15 cellular contexts compared by ENCODE assay signal in genomic region chrX:9525511-9526248, GRCh38.
DNase-seq lines count a peak whose midpoint lies in the region; ATAC-seq and TF ChIP-seq lines count a peak whose summit lies in the region.
"Had no signal": no experiment of that assay in that cellular context is flagged by ENCODE, and none has a peak within 500 bp of the region (broad histone marks: within the 10 kb centered on the region; RNA-seq: fewer than 3 reads in every experiment).

No MANE protein-coding gene starts in this region.

- peak overlapping the region in 1 of 2 donors; percentile 28 for H3K27ac Mint-ChIP-seq in stimulated activated naive CD8-positive, alpha-beta T cell treated with anti-CD3 and anti-CD28 coated beads, Interleukin-15, amount 100 ng/mL, for 72 hours
- H3K27ac Mint-ChIP-seq: T-helper 1 cell treated with Interleukin-12 subunit alpha and Interleukin-12 subunit beta and Interleukin-4 antibody, amounts not matched to agents 30 μg/mL and 1 μg/mL, for 36 hours had no signal

- DNase-seq in stimulated activated CD4-positive, alpha-beta T cell treated with anti-CD3 and anti-CD28 coated beads, Interleukin-2, amount 100 ng/mL, for 4 hours (ENCODE audit: low read depth) = peak; percentile 6
- DNase-seq in stimulated activated CD4-positive, alpha-beta T cell treated with anti-CD3 and anti-CD28 coated beads, Interleukin-1b, Interleukin-23, amount 100 ng/mL, for 48 hours = no peak
- peak; percentile 19 for DNase-seq in choroid plexus epithelial cell (ENCODE audit: low read depth)
- no peak for DNase-seq in stimulated activated naive CD8-positive, alpha-beta T cell treated with anti-CD3 and anti-CD28 coated beads, Interleukin-15, amount 100 ng/mL, for 72 hours
- DNase-seq in effector CD8-positive, alpha-beta T cell (lab: John Stamatoyannopoulos, UW) = no peak
- DNase-seq in NCI-H2081 (lab: John Stamatoyannopoulos, UW) = no peak
- DNase-seq in NCI-H1930 (lab: John Stamatoyannopoulos, UW) = no peak
- DNase-seq: activated CD8-positive, alpha-beta memory T cell treated with anti-CD3 and anti-CD28 coated beads, Interleukin-2, amount 50 U/mL, for 48 hours; central memory CD4-positive, alpha-beta T cell; mesenchymal stem cell; NK-92 treated with Interleukin-12 subunit alpha and Interleukin-12 subunit beta, amount 100 ng/mL, for 24 hours; stomach had no signal

- ATAC-seq in HG03103 (IDR thresholded peaks at IDR 0.05; ENCODE audit: low read depth, unreplicated experiment) = peak; percentile 52
- no peak for ATAC-seq in stimulated activated naive CD8-positive, alpha-beta T cell treated with anti-CD3 and anti-CD28 coated beads, Interleukin-15, amount 100 ng/mL, for 72 hours
- ATAC-seq: gastroesophageal sphincter had no signal

- no peaks in the 10 kb centered on the region for H3K9me3 Mint-ChIP-seq in stimulated activated naive CD8-positive, alpha-beta T cell treated with anti-CD3 and anti-CD28 coated beads, Interleukin-15, amount 100 ng/mL, for 72 hours
- H3K9me3 Mint-ChIP-seq: T-helper 1 cell treated with Interleukin-12 subunit alpha and Interleukin-12 subunit beta and Interleukin-4 antibody, amounts not matched to agents 30 μg/mL and 1 μg/mL, for 36 hours had no signal

- peak overlapping the region; percentile 24 for H3K4me3 ChIP-seq in choroid plexus epithelial cell (ENCODE audit: low read depth, low read length)
- H3K4me3 ChIP-seq: gastroesophageal sphincter, stomach had no signal

- H3K4me1 Mint-ChIP-seq in stimulated activated naive CD8-positive, alpha-beta T cell treated with anti-CD3 and anti-CD28 coated beads, Interleukin-15, amount 100 ng/mL, for 72 hours = peaks cover 74% of the 10 kb centered on the region

- peak overlapping the region; percentile 9 to 32 for H3K4me3 Mint-ChIP-seq in stimulated activated naive CD8-positive, alpha-beta T cell treated with anti-CD3 and anti-CD28 coated beads, Interleukin-15, amount 100 ng/mL, for 72 hours
- H3K4me3 Mint-ChIP-seq: T-helper 1 cell treated with Interleukin-12 subunit alpha and Interleukin-12 subunit beta and Interleukin-4 antibody, amounts not matched to agents 30 μg/mL and 1 μg/mL, for 36 hours had no signal

- H3K27me3 Mint-ChIP-seq in stimulated activated naive CD8-positive, alpha-beta T cell treated with anti-CD3 and anti-CD28 coated beads, Interleukin-15, amount 100 ng/mL, for 72 hours = no peaks in the 10 kb centered on the region

- TF ChIP-seq CTCF in choroid plexus epithelial cell (conservative IDR thresholded peaks at IDR 0.05; ENCODE audit: low read depth, low read length) = no peak

Comparison
In these comparisons a context has a peak if more than half of its experiments do, and no peak if none do; other contexts are left out.
1. DNase-seq: peak in stimulated activated CD4-positive, alpha-beta T cell treated with anti-CD3 and anti-CD28 coated beads, Interleukin-2, amount 100 ng/mL, for 4 hours (single experiment) and choroid plexus epithelial cell (single experiment); none in stimulated activated CD4-positive, alpha-beta T cell treated with anti-CD3 and anti-CD28 coated beads, Interleukin-1b, Interleukin-23, amount 100 ng/mL, for 48 hours (single experiment), stimulated activated naive CD8-positive, alpha-beta T cell treated with anti-CD3 and anti-CD28 coated beads, Interleukin-15, amount 100 ng/mL, for 72 hours (0 of 2), effector CD8-positive, alpha-beta T cell (single experiment), NCI-H2081 (0 of 2) and NCI-H1930 (0 of 2).